ENCODE assay signal across 2 cellular contexts in genomic region chr5:45132972-45133371, GRCh38.
TF ChIP-seq lines count a peak whose summit lies in the region.

No MANE protein-coding gene starts in this region.

TF ChIP-seq in liver, 16 proteins besides CTCF, POLR2A, EP300 and RAD21 (continued from another document):
- TF ChIP-seq ZBTB33 (IDR thresholded peaks at IDR 0.05): no peak
- TF ChIP-seq HNF4A (conservative IDR thresholded peaks at IDR 0.05): peak; percentile 74 to 81
- TF ChIP-seq FOXA2 (IDR thresholded peaks at IDR 0.05): no peak
- no peak for TF ChIP-seq MAX (IDR thresholded peaks at IDR 0.05)
- no peak for TF ChIP-seq ATF3 (IDR thresholded peaks at IDR 0.05)
- TF ChIP-seq TAF1 (conservative IDR thresholded peaks at IDR 0.05): no peak
- no peak for TF ChIP-seq REST (IDR thresholded peaks at IDR 0.05)
- no peak for TF ChIP-seq GABPA (IDR thresholded peaks at IDR 0.05 in 1 of 2, conservative IDR thresholded peaks at IDR 0.05 in 1 of 2)
- no peak for TF ChIP-seq FOXA1 (IDR thresholded peaks at IDR 0.05)
- no peak for TF ChIP-seq NR2F2 (IDR thresholded peaks at IDR 0.05)
- peak; percentile 39 for TF ChIP-seq HNF4G (IDR thresholded peaks at IDR 0.05)

TF ChIP-seq in HepG2, 621 proteins besides CTCF, POLR2A, EP300 and RAD21 (continued from another document):
- TF ChIP-seq RAD51 (IDR thresholded peaks at IDR 0.05; ENCODE audit: borderline replicate concordance) (no peak), ZBTB14 (CRISPR knock-in tag; IDR thresholded peaks at IDR 0.05) (no peak), ZNF672 (CRISPR knock-in tag; IDR thresholded peaks at IDR 0.05) (no peak), AHR (CRISPR knock-in tag; IDR thresholded peaks at IDR 0.05) (no peak), U2AF2 (IDR thresholded peaks at IDR 0.05; ENCODE audit: low read depth, low read length) (no peak), ZNF432 (CRISPR knock-in tag; IDR thresholded peaks at IDR 0.05; ENCODE audit: borderline replicate concordance) (no peak)
